18 cellular contexts compared by ENCODE assay signal in the genomic region with DNA sequence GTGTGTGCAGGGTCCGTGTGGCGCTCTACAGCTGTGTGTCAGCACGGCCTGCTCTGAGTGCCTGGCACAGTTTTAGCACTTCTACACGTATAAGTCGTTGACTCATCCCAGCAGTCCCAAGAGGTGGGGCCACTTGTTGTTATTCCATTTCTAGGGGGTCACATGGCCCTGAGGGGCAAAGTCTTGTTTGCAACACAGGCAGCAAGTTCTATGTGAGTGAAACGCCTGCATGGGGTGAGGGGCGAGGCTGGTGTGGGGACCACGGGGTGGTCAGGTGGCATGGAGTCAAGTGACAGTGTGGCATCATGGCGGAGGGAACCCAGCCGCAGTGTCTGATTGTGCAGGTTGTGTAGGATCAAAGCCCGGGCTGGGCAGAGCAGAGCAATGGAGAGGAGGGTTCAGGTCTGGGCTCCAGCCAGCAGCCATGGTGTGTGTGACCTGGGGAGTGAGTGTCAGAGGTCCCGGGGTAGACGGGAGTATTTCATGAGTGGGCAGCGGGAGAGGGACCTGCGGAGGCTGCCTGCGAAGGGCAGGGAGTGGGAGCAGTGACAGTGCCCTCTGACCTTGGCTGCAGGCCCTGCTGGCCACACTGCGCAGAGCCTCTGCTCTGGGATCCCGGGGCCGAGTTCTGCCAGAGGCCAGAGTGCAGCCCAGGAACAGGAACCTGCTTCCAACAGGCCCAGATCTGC. TPM values are rescaled to one million over a fixed set of nuclear protein-coding genes. Genes with fewer than 3 reads are reported as not detected.
DNase-seq lines count a peak whose midpoint lies in the region; ATAC-seq, FAIRE-seq and TF ChIP-seq lines count a peak whose summit lies in the region.
"Had no signal": no experiment of that assay in that cellular context is flagged by ENCODE, and none has a peak within 500 bp of the region (broad histone marks: within the 10 kb centered on the region; RNA-seq: fewer than 3 reads in every experiment).

No MANE protein-coding gene starts in this region.

- POLR2A ChIA-PET in WTC11 (lab: Charles Lee) (interaction anchor here (1.3 kb wide), 1 partner anchor 175 kb away, joined by 3 read pairs; a partner anchor contains a TSS), H1 (lab: Charles Lee; ENCODE audit: partially characterized antibody) (interaction anchor here (0.5 to 0.9 kb wide), 2 partner anchors 83 to 255 kb away, joined by 3 read pairs; no protein-coding TSS in a partner anchor)

- no peak overlapping the region for H4K5ac ChIP-seq in H1 (ENCODE audit: insufficient read length, low read depth, low read length)

- H3K4ac ChIP-seq in H1 (replicated peaks; ENCODE audit: insufficient read length, low read depth, low read length) = no peak overlapping the region

- H2BK20ac ChIP-seq in H1 (ENCODE audit: low read length) = no peak overlapping the region

- H2AK5ac ChIP-seq in H1 (ENCODE audit: low read depth, low read length) = no peak overlapping the region

- FAIRE-seq in H1 (lab: Jason Lieb, UNC) = no peak

- no peaks in the 10 kb centered on the region for H3K9me3 ChIP-seq in H1 (ENCODE audit: insufficient read depth in 2 of 2, low read depth in 1 of 2, low read length in 1 of 2)
- no peaks in the 10 kb centered on the region for H3K9me3 ChIP-seq in sigmoid colon
- H3K9me3 ChIP-seq: esophagus muscularis mucosa, tibial artery had no signal

- H3K4me1 ChIP-seq in H1 (replicated peaks in 1 of 4; ENCODE audit: control insufficient read depth in 3 of 4, insufficient read depth in 4 of 4, low read length in 3 of 4) (peaks cover 0 to 18% (median 3%) of the 10 kb centered on the region in 4 experiments; a peak in 5 of 7 replicates), sigmoid colon (peaks cover 0 to 25% (median 17%) of the 10 kb centered on the region in 4 donors)

- DNase-seq in WTC11 (ENCODE audit: low spot score) (peak; percentile 8), H1 (ENCODE audit: low read depth in 1 of 2, low spot score in 2 of 2) (no peak), left kidney (ENCODE audit: low read depth, low spot score) (peak; percentile 24), sigmoid colon (peak; percentile 57), immature natural killer cell (no peak), COLO829 (ENCODE audit: low spot score) (no peak), SHP77 treated with DMSO at 0.1 percent for 48 hours (lab: John Stamatoyannopoulos, UW) (no peak)
- DNase-seq: activated CD4-positive, alpha-beta T cell treated with anti-CD3 and anti-CD28 coated beads for 4 hours; activated CD8-positive, alpha-beta memory T cell treated with anti-CD3 and anti-CD28 coated beads, Interleukin-2, amount 50 U/mL, for 4 hours; activated gamma-delta T cell; AML-193; NCI-H2029; NCI-H510A treated with DMSO at 0.1 percent for 48 hours; tibial artery had no signal

- H3K4me1 Mint-ChIP-seq in WTC11 (peaks cover 8% of the 10 kb centered on the region), immature natural killer cell (no peaks in the 10 kb centered on the region)

- no peak overlapping the region for H2BK5ac ChIP-seq in H1 (ENCODE audit: low read depth, low read length)

- TF ChIP-seq CTCF in WTC11 (IDR thresholded peaks at IDR 0.05) (no peak), H1 (IDR thresholded peaks at IDR 0.05; ENCODE audit: control extremely low read depth in 1 of 3, insufficient read depth in 1 of 3, low read depth in 1 of 3, low read length in 3 of 3) (no peak), sigmoid colon (IDR thresholded peaks at IDR 0.05) (no peak)

- no peak overlapping the region for H3K56ac ChIP-seq in H1 (replicated peaks; ENCODE audit: insufficient read length, low read depth, low read length)

- ATAC-seq in WTC11 (no peak), HG02642 (IDR thresholded peaks at IDR 0.05; ENCODE audit: poor library complexity, unreplicated experiment) (no peak)

- H3K4me3 ChIP-seq in H1 (ENCODE audit: extremely low read depth in 1 of 4, insufficient read depth in 2 of 4, low read depth in 3 of 4, low read length in 4 of 4) = no peak overlapping the region
- no peak overlapping the region for H3K4me3 ChIP-seq in sigmoid colon
- H3K4me3 ChIP-seq: esophagus muscularis mucosa, smooth muscle cell, tibial artery had no signal

- peaks cover 5% of the 10 kb centered on the region; the same call in 1 of the 2 replicates for H3K23me2 ChIP-seq in H1 (ENCODE audit: low read depth, low read length)

- CTCF ChIA-PET in WTC11 (lab: Charles Lee) = interaction anchor here (0.5 to 5.3 kb wide), 35 partner anchors 9 to 552 kb away, joined by 3 to 78 read pairs (median 6); a partner anchor contains a TSS
- CTCF ChIA-PET in H1 (lab: Charles Lee; ENCODE audit: partially characterized antibody) = interaction anchor here (0.6 to 11.2 kb wide), 35 partner anchors 10 to 236 kb away, joined by 3 to 281 read pairs (median 4); a partner anchor contains a TSS

- intact Hi-C loops in sigmoid colon (cut with DNase I) = no loop called here

- no peak overlapping the region for H3K9ac ChIP-seq in H1 (replicated peaks in 1 of 4; ENCODE audit: extremely low read depth in 1 of 4, low read depth in 3 of 4, low read length in 3 of 4)

- H3K9me3 Mint-ChIP-seq in WTC11 = no peaks in the 10 kb centered on the region
- no peaks in the 10 kb centered on the region for H3K9me3 Mint-ChIP-seq in immature natural killer cell

- H2BK15ac ChIP-seq in H1 (ENCODE audit: low read length) = no peak overlapping the region

- H3K27ac ChIP-seq in H1 (ENCODE audit: low read depth, low read length) = no peak overlapping the region
- no peak overlapping the region for H3K27ac ChIP-seq in sigmoid colon
- H3K27ac ChIP-seq: esophagus muscularis mucosa, tibial artery had no signal

- TF ChIP-seq POLR2A in H1 (IDR thresholded peaks at IDR 0.05; ENCODE audit: control extremely low read depth in 1 of 2, low read depth in 2 of 2, low read length in 2 of 2) (no peak), sigmoid colon (IDR thresholded peaks at IDR 0.05) (no peak)

- no peak overlapping the region for H3K4me2 ChIP-seq in H1 (ENCODE audit: insufficient read depth in 1 of 2, low read depth in 2 of 2, low read length in 2 of 2)
- H3K4me2 ChIP-seq: smooth muscle cell had no signal

- no peak for TF ChIP-seq EP300 in H1 (IDR thresholded peaks at IDR 0.05; ENCODE audit: borderline replicate concordance in 1 of 2, low read depth in 2 of 2, low read length in 2 of 2)
- TF ChIP-seq EP300 in sigmoid colon (IDR thresholded peaks at IDR 0.05) = no peak

- no peaks in the 10 kb centered on the region for H3K79me1 ChIP-seq in H1 (ENCODE audit: low read depth, low read length)

- no peaks in the 10 kb centered on the region for H3K79me2 ChIP-seq in H1 (ENCODE audit: control insufficient read depth in 1 of 2, insufficient read depth in 2 of 2, low read length in 2 of 2)

- no peak for TF ChIP-seq RAD21 in H1 (IDR thresholded peaks at IDR 0.05 in 1 of 2, conservative IDR thresholded peaks at IDR 0.05 in 1 of 2; ENCODE audit: low read depth in 2 of 2, low read length in 2 of 2)

- H3K4me3 Mint-ChIP-seq in WTC11 (no peak overlapping the region), immature natural killer cell (no peak overlapping the region)

- 0 out of 2 replicates have a peak overlapping the region, but pooled peaks have one; percentile 29 for H4K8ac ChIP-seq in H1 (ENCODE audit: extremely low read depth, insufficient read depth, low read length)

- H3K36me3 ChIP-seq in H1 (ENCODE audit: control insufficient read depth in 2 of 4, insufficient read depth in 4 of 4, low read length in 3 of 4) (peaks cover 0 to 2% (median 0%) of the 10 kb centered on the region in 4 experiments; a peak in 1 of 8 replicates), sigmoid colon (peaks cover 0 to 5% (median 0%) of the 10 kb centered on the region in 4 donors)
- H3K36me3 ChIP-seq: tibial artery had no signal

- no peak overlapping the region for H3K23ac ChIP-seq in H1 (ENCODE audit: insufficient read length)

- no peak overlapping the region for H4K91ac ChIP-seq in H1 (replicated peaks; ENCODE audit: insufficient read length, low read length)

- H2BK12ac ChIP-seq in H1 (ENCODE audit: low read depth, low read length) = no peak overlapping the region

- H3K27me3 Mint-ChIP-seq in WTC11 (ENCODE audit: low read depth) = peaks cover 37% of the 10 kb centered on the region
- H3K27me3 Mint-ChIP-seq in immature natural killer cell (ENCODE audit: low read depth in 3 of 3) = peaks cover 0 to 4% (median 3%) of the 10 kb centered on the region in 3 donors

- 84% methylated on average over 14 of the region's 19 CpGs; no CpG with 5 or more reads in 1 of the 2 experiments for WGBS in H1 (ENCODE audit: extremely low coverage in 1 of 2, insufficient coverage in 1 of 2, insufficient read length in 1 of 2, insufficient replicate concordance in 2 of 2, low coverage in 1 of 2, low lambda C conversion rate in 2 of 2, missing lambda C conversion rate in 1 of 2), 2 experiments
- 73 to 84% methylated on average over 19 of the region's 19 CpGs for WGBS in sigmoid colon, 2 donors

- no peak overlapping the region for H2AFZ ChIP-seq in H1 (ENCODE audit: low read length)

- peaks cover 7 to 22% of the 10 kb centered on the region in 2 experiments for H4K20me1 ChIP-seq in H1 (replicated peaks in 1 of 2; ENCODE audit: control insufficient read depth in 1 of 2, insufficient read depth in 2 of 2, low read length in 2 of 2)

- H3K14ac ChIP-seq in H1 (ENCODE audit: insufficient read length) = no peak overlapping the region

- H3K36me3 Mint-ChIP-seq in WTC11 (no peaks in the 10 kb centered on the region), immature natural killer cell (no peaks in the 10 kb centered on the region)

- H3K27ac Mint-ChIP-seq in WTC11 (0 out of 2 replicates have a peak overlapping the region, but pooled peaks have one; percentile 11), immature natural killer cell (no peak overlapping the region)

- H2BK120ac ChIP-seq in H1 (replicated peaks; ENCODE audit: low read depth, low read length) = no peak overlapping the region

- no peak overlapping the region for H3K18ac ChIP-seq in H1 (ENCODE audit: extremely low read depth, low read length)

- peaks cover 6 to 24% (median 14%) of the 10 kb centered on the region in 4 experiments; a peak in 6 of 7 replicates for H3K27me3 ChIP-seq in H1 (replicated peaks in 1 of 4; ENCODE audit: control insufficient read depth in 3 of 4, extremely low read depth in 1 of 4, insufficient read depth in 3 of 4, low read length in 3 of 4)
- H3K27me3 ChIP-seq in sigmoid colon = peaks cover 0 to 3% (median 0%) of the 10 kb centered on the region in 3 donors

RNA-seq across cellular contexts. Expression of a gene that starts 27.9 kb away (rescaled TPM):
- total RNA-seq in WTC11 (2021) (9.6 to 10.5 TPM (median 9.7 TPM) in 3 replicates), sigmoid colon (10 to 100 TPM in 1 of 4 donors, 1 to 10 TPM in 3; 2.5 to 14.4 (median 3.7) TPM)
- total RNA-seq in H1 (2021; fragmentation: NEBNext Ultra II Directional; extraction: Animal tissue kit (Norgen Biotek cat#: 25700)) = 6.0 and 6.3 TPM in 2 replicates
- polyA plus RNA-seq in H1 (2011; rRNA removed) (1.5 and 2.8 TPM in 2 replicates), sigmoid colon (1 to 10 TPM in 1 of 3 donors, under 1 TPM in 2; 0.23 to 6.6 (median 0.60) TPM), immature natural killer cell (not detected)
- polyA plus RNA-seq in H1 (2011; cell fraction: cytosol; rRNA removed) = 2.0 TPM
- polyA plus RNA-seq in H1 (2011; cell fraction: nucleus; rRNA removed) = 5.4 TPM
- polyA plus RNA-seq in H1 (2012, experiment 1 of 2) = 2.9 to 5.2 TPM (median 4.1 TPM) in 4 replicates
- polyA plus RNA-seq in H1 (2012, experiment 2 of 2) = 2.5 TPM
- 1.7 TPM for polyA plus RNA-seq in H1 (2013, experiment 1 of 2)
- 1.7 TPM for polyA plus RNA-seq in H1 (2013, experiment 2 of 2)
- 1.4 and 2.2 TPM in 2 replicates for polyA minus RNA-seq in H1 (2011; rRNA and poly(A)+ RNA removed)
- polyA minus RNA-seq in H1 (2011; cell fraction: cytosol; rRNA and poly(A)+ RNA removed) = 2.9 TPM
- polyA minus RNA-seq in H1 (2011; cell fraction: nucleus; rRNA and poly(A)+ RNA removed) = 4.6 TPM

RNA-seq across cellular contexts. Expression of a gene that starts 37.5 kb away (rescaled TPM):
- total RNA-seq in WTC11 (2021) = 0.18 to 0.55 TPM (median 0.46 TPM) in 3 replicates
- total RNA-seq in H1 (2021; fragmentation: NEBNext Ultra II Directional; extraction: Animal tissue kit (Norgen Biotek cat#: 25700)) = 0.56 TPM in 1 of 2 replicates, not detected in the other
- polyA plus RNA-seq in H1 (2011; rRNA removed) = 0.05 TPM in 1 of 2 replicates, not detected in the other
- polyA plus RNA-seq in H1 (2011; cell fraction: cytosol; rRNA removed) = not detected
- 0.73 TPM for polyA plus RNA-seq in H1 (2011; cell fraction: nucleus; rRNA removed)
- polyA plus RNA-seq in H1 (2012, experiment 1 of 2) = 0.18 TPM in 1 of 4 replicates, not detected in the others
- polyA plus RNA-seq in H1 (2012, experiment 2 of 2) = not detected
- not detected for polyA plus RNA-seq in H1 (2013, experiment 1 of 2)
- not detected for polyA plus RNA-seq in H1 (2013, experiment 2 of 2)
- not detected in 2 replicates for polyA minus RNA-seq in H1 (2011; rRNA and poly(A)+ RNA removed)
- polyA minus RNA-seq in H1 (2011; cell fraction: cytosol; rRNA and poly(A)+ RNA removed) = not detected
- not detected for polyA minus RNA-seq in H1 (2011; cell fraction: nucleus; rRNA and poly(A)+ RNA removed)
- total RNA-seq in sigmoid colon = under 1 TPM in 1 of 4 donors, not detected in 3; 0.68 TPM
- under 1 TPM in 1 of 3 donors, not detected in 2; 0.06 TPM for polyA plus RNA-seq in sigmoid colon
- not detected for polyA plus RNA-seq in immature natural killer cell
- total RNA-seq: osteocyte had no signal
- polyA plus RNA-seq: smooth muscle cell had no signal

Comparison
In these comparisons a context has a peak if more than half of its experiments do, and no peak if none do; other contexts are left out.
1. DNase-seq: peak in WTC11 (single experiment), left kidney (single experiment) and sigmoid colon (single experiment); none in H1 (0 of 2), immature natural killer cell (0 of 3), COLO829 (single experiment) and SHP77 treated with DMSO at 0.1 percent for 48 hours (single experiment).